In genomic region chr6:4295058-4295788, GRCh38 we compare ENCODE assay signal across 20 cellular contexts.
DNase-seq lines count a peak whose midpoint lies in the region; ATAC-seq and TF ChIP-seq lines count a peak whose summit lies in the region.
"Had no signal": no experiment of that assay in that cellular context is flagged by ENCODE, and none has a peak within 500 bp of the region (broad histone marks: within the 10 kb centered on the region; RNA-seq: fewer than 3 reads in every experiment).

No MANE protein-coding gene starts in this region.

- H3K27ac ChIP-seq in endodermal cell (ENCODE audit: low read depth, low read length) = no peak overlapping the region
- H3K27ac ChIP-seq in neural progenitor cell = no peak overlapping the region
- no peak overlapping the region for H3K27ac ChIP-seq in SJCRH30

- H3K4me3 ChIP-seq in endodermal cell (ENCODE audit: low read length) (no peak overlapping the region), neural progenitor cell (no peak overlapping the region), SJCRH30 (no peak overlapping the region)
- H3K4me3 ChIP-seq: HAP-1, K562 had no signal

- H3K36me3 Mint-ChIP-seq in endodermal cell (ENCODE audit: low read depth) = no peaks in the 10 kb centered on the region
- no peaks in the 10 kb centered on the region for H3K36me3 Mint-ChIP-seq in neural progenitor cell
- no peaks in the 10 kb centered on the region for H3K36me3 Mint-ChIP-seq in stimulated activated memory B cell treated with anti-CD40 and anti-IgM and Interleukin-4, amounts not matched to agents 10 μg/mL and 1 μg/mL and 100 μg/mL, for 72 hours
- H3K36me3 Mint-ChIP-seq in activated naive CD4-positive, alpha-beta T cell treated with anti-CD3 and anti-CD28 coated beads, Interleukin-2, amount 10 ng/mL, durations not matched to agents 7 days and 5 days = no peaks in the 10 kb centered on the region
- H3K36me3 Mint-ChIP-seq: CD4-positive, CD25-positive, alpha-beta regulatory T cell; CD8-positive, alpha-beta memory T cell had no signal

- H3K36me3 ChIP-seq in endodermal cell (ENCODE audit: control insufficient read depth, insufficient read depth, low read length) = no peaks in the 10 kb centered on the region
- H3K36me3 ChIP-seq in neural progenitor cell = no peaks in the 10 kb centered on the region
- H3K36me3 ChIP-seq in SJCRH30 = no peaks in the 10 kb centered on the region
- H3K36me3 ChIP-seq: BE2C, HAP-1 had no signal

- no peak overlapping the region for H3K4me2 ChIP-seq in neural progenitor cell

- peaks cover 4% of the 10 kb centered on the region for H3K27me3 Mint-ChIP-seq in endodermal cell (ENCODE audit: insufficient read depth)
- peaks cover 3% of the 10 kb centered on the region for H3K27me3 Mint-ChIP-seq in neural progenitor cell (ENCODE audit: insufficient read depth, low read depth)
- peaks cover 16% of the 10 kb centered on the region for H3K27me3 Mint-ChIP-seq in stimulated activated memory B cell treated with anti-CD40 and anti-IgM and Interleukin-4, amounts not matched to agents 10 μg/mL and 1 μg/mL and 100 μg/mL, for 72 hours
- peaks cover 5% of the 10 kb centered on the region for H3K27me3 Mint-ChIP-seq in activated naive CD4-positive, alpha-beta T cell treated with anti-CD3 and anti-CD28 coated beads, Interleukin-2, amount 10 ng/mL, durations not matched to agents 7 days and 5 days

- peak; percentile 13 for ATAC-seq in stimulated activated memory B cell treated with anti-CD40 and anti-IgM and Interleukin-4, amounts not matched to agents 10 μg/mL and 1 μg/mL and 100 μg/mL, for 72 hours
- no peak for ATAC-seq in GM21367 (IDR thresholded peaks at IDR 0.05; ENCODE audit: unreplicated experiment)
- ATAC-seq: K562 had no signal

- peak; percentile 69 for DNase-seq in SK-MEL-5 (ENCODE audit: low read depth, low spot score)
- DNase-seq in endodermal cell = peak; percentile 22
- DNase-seq in neural progenitor cell (ENCODE audit: low spot score) = no peak
- DNase-seq in SJCRH30 = no peak
- DNase-seq in activated naive CD4-positive, alpha-beta T cell treated with anti-CD3 and anti-CD28 coated beads, Interleukin-2, amount 10 ng/mL, durations not matched to agents 7 days and 5 days = no peak
- no peak for DNase-seq in NCI-H2081 treated with DMSO at 0.1 percent for 48 hours (lab: John Stamatoyannopoulos, UW)
- DNase-seq: ACHN; BE2C; C1 segment of cervical spinal cord; Caco-2; CD4-positive, CD25-positive, alpha-beta regulatory T cell; CD8-positive, alpha-beta memory T cell; DMS153; DMS79; GDM1; IMR-90 had no signal

- no peak overlapping the region for H3K27ac Mint-ChIP-seq in endodermal cell
- no peak overlapping the region for H3K27ac Mint-ChIP-seq in neural progenitor cell
- H3K27ac Mint-ChIP-seq in stimulated activated memory B cell treated with anti-CD40 and anti-IgM and Interleukin-4, amounts not matched to agents 10 μg/mL and 1 μg/mL and 100 μg/mL, for 72 hours = no peak overlapping the region
- no peak overlapping the region for H3K27ac Mint-ChIP-seq in activated naive CD4-positive, alpha-beta T cell treated with anti-CD3 and anti-CD28 coated beads, Interleukin-2, amount 10 ng/mL, durations not matched to agents 7 days and 5 days
- H3K27ac Mint-ChIP-seq: CD4-positive, CD25-positive, alpha-beta regulatory T cell; CD8-positive, alpha-beta memory T cell had no signal

- H2AFZ ChIP-seq in neural progenitor cell (replicated peaks) = no peak overlapping the region

- no peaks in the 10 kb centered on the region for H3K4me1 ChIP-seq in endodermal cell (ENCODE audit: control insufficient read depth, insufficient read depth, low read length)
- H3K4me1 ChIP-seq in neural progenitor cell = peaks cover 8% of the 10 kb centered on the region
- H3K4me1 ChIP-seq in SJCRH30 = no peaks in the 10 kb centered on the region
- H3K4me1 ChIP-seq: BE2C, Caco-2, HAP-1 had no signal

- H3K9me3 ChIP-seq in endodermal cell (ENCODE audit: control insufficient read depth, low read length) (peaks cover 6% of the 10 kb centered on the region), neural progenitor cell (ENCODE audit: low read depth) (no peaks in the 10 kb centered on the region), SJCRH30 (replicated peaks) (no peaks in the 10 kb centered on the region)
- H3K9me3 ChIP-seq: BE2C, Caco-2, HAP-1 had no signal

- H3F3A ChIP-seq in neural progenitor cell (ENCODE audit: low read depth) = no peaks in the 10 kb centered on the region

- peaks cover 2% of the 10 kb centered on the region for H3K9me3 Mint-ChIP-seq in endodermal cell
- peaks cover 17% of the 10 kb centered on the region for H3K9me3 Mint-ChIP-seq in neural progenitor cell
- peaks cover 6% of the 10 kb centered on the region for H3K9me3 Mint-ChIP-seq in stimulated activated memory B cell treated with anti-CD40 and anti-IgM and Interleukin-4, amounts not matched to agents 10 μg/mL and 1 μg/mL and 100 μg/mL, for 72 hours
- H3K9me3 Mint-ChIP-seq in activated naive CD4-positive, alpha-beta T cell treated with anti-CD3 and anti-CD28 coated beads, Interleukin-2, amount 10 ng/mL, durations not matched to agents 7 days and 5 days = no peaks in the 10 kb centered on the region

- TF ChIP-seq CTCF in endodermal cell (conservative IDR thresholded peaks at IDR 0.05) (no peak), neural progenitor cell (IDR thresholded peaks at IDR 0.05) (no peak)

- H3K9ac ChIP-seq in endodermal cell (ENCODE audit: extremely low read depth, low read length, poor library complexity, severe bottlenecking) = no peak overlapping the region
- no peak overlapping the region for H3K9ac ChIP-seq in neural progenitor cell

- H4K20me1 ChIP-seq in neural progenitor cell (ENCODE audit: low read depth) = no peaks in the 10 kb centered on the region

- 76 to 87% methylated on average over 9 to 10 of the region's 10 CpGs for WGBS in endodermal cell (ENCODE audit: insufficient coverage in 1 of 2, insufficient read length in 1 of 2), 2 experiments

- CTCF ChIA-PET in activated naive CD4-positive, alpha-beta T cell treated with anti-CD3 and anti-CD28 coated beads, Interleukin-2, amount 10 ng/mL, durations not matched to agents 7 days and 5 days (lab: Charles Lee) = no interaction called here

- H3K4me3 Mint-ChIP-seq in endodermal cell (no peak overlapping the region), neural progenitor cell (peak overlapping the region; percentile 13)
- no peak overlapping the region for H3K4me3 Mint-ChIP-seq in stimulated activated memory B cell treated with anti-CD40 and anti-IgM and Interleukin-4, amounts not matched to agents 10 μg/mL and 1 μg/mL and 100 μg/mL, for 72 hours
- H3K4me3 Mint-ChIP-seq in activated naive CD4-positive, alpha-beta T cell treated with anti-CD3 and anti-CD28 coated beads, Interleukin-2, amount 10 ng/mL, durations not matched to agents 7 days and 5 days = no peak overlapping the region
- H3K4me3 Mint-ChIP-seq: CD4-positive, CD25-positive, alpha-beta regulatory T cell; CD8-positive, alpha-beta memory T cell had no signal

- H3K27me3 ChIP-seq in endodermal cell (ENCODE audit: control insufficient read depth, insufficient read depth, low read length, poor library complexity, severe bottlenecking) (no peaks in the 10 kb centered on the region), neural progenitor cell (no peaks in the 10 kb centered on the region), SJCRH30 (no peaks in the 10 kb centered on the region)
- H3K27me3 ChIP-seq: BE2C had no signal

- in situ Hi-C loops in SK-MEL-5 (cut with HindIII; ENCODE audit: low pct_unique_long_range_greater_than_20kb, low sequenced_read_pairs) = no loop called here

- H3K79me2 ChIP-seq in neural progenitor cell (ENCODE audit: low read depth) = no peaks in the 10 kb centered on the region

- H3K4me1 Mint-ChIP-seq in endodermal cell = peaks cover 4% of the 10 kb centered on the region
- peaks cover 13% of the 10 kb centered on the region for H3K4me1 Mint-ChIP-seq in neural progenitor cell
- H3K4me1 Mint-ChIP-seq in stimulated activated memory B cell treated with anti-CD40 and anti-IgM and Interleukin-4, amounts not matched to agents 10 μg/mL and 1 μg/mL and 100 μg/mL, for 72 hours = no peaks in the 10 kb centered on the region
- no peaks in the 10 kb centered on the region for H3K4me1 Mint-ChIP-seq in activated naive CD4-positive, alpha-beta T cell treated with anti-CD3 and anti-CD28 coated beads, Interleukin-2, amount 10 ng/mL, durations not matched to agents 7 days and 5 days
- H3K4me1 Mint-ChIP-seq: CD4-positive, CD25-positive, alpha-beta regulatory T cell; CD8-positive, alpha-beta memory T cell had no signal

Comparison
In these comparisons a context has a peak if more than half of its experiments do, and no peak if none do; other contexts are left out.
1. DNase-seq: peak in SK-MEL-5 (single experiment) and endodermal cell (single experiment); none in neural progenitor cell (single experiment), SJCRH30 (0 of 2), activated naive CD4-positive, alpha-beta T cell treated with anti-CD3 and anti-CD28 coated beads, Interleukin-2, amount 10 ng/mL, durations not matched to agents 7 days and 5 days (single experiment) and NCI-H2081 treated with DMSO at 0.1 percent for 48 hours (single experiment).